10 cellular contexts compared by ENCODE assay signal in the genomic region with DNA sequence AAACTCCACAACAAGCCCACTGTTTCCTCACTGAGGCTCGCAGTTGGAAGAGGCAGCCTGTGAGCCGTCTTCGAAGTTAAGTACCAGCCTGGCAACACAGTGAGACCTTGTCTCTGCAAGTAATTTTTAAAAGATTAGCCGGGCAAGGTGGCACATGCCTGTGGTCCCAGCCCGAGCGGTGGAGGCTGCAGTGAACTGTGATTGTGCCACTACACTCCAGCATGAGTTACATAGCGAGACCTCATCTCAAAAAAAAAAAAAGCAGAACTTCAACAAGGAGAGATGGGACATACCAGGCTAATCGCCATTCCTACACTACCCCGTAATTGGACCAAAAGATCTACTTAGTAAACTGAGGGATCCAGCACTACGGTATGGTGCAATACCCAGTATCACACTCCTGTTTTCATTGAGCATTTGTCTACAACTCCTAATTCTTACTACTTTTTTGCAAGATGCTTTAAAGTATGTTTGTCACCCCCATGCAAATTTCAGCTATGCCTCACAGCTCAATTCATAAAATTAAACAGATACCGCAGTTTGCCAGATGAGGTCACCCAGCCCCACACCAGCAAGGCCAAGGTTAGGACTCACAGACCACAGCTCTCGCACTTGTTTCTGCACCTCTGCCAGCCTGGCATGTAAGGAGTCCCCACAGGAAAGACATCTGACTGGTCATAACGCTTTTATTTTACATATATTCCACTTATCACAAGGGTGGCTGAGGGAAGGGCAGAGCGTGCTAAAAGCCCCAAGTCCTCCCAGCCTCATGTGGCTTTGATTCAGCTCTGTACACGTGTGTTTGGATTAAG. TPM values are rescaled to one million over a fixed set of nuclear protein-coding genes. Genes with fewer than 3 reads are reported as not detected.
DNase-seq lines count a peak whose midpoint lies in the region; ATAC-seq and TF ChIP-seq lines count a peak whose summit lies in the region.
"Had no signal": no experiment of that assay in that cellular context is flagged by ENCODE, and none has a peak within 500 bp of the region (broad histone marks: within the 10 kb centered on the region; RNA-seq: fewer than 3 reads in every experiment).

No MANE protein-coding gene starts in this region.

- peaks cover 23 to 60% (median 54%) of the 10 kb centered on the region in 4 donors for H3K36me3 ChIP-seq in stomach

- no peaks in the 10 kb centered on the region for H3K27me3 ChIP-seq in stomach

- H3K4me3 Mint-ChIP-seq in T-helper 17 cell, result no peak overlapping the region

- intact Hi-C loops in stomach (cut with DNase I; ENCODE audit: low total_unique reads), result loop anchor here (5.0 kb wide), 1 partner anchor 501 kb away; no protein-coding TSS in a partner anchor

- TF ChIP-seq CTCF in stomach (IDR thresholded peaks at IDR 0.05), result no peak

- H3K4me1 Mint-ChIP-seq in T-helper 17 cell, result peaks cover 9% of the 10 kb centered on the region

- no peak for TF ChIP-seq EP300 in stomach (IDR thresholded peaks at IDR 0.05)

- peaks cover 0 to 6% (median 2%) of the 10 kb centered on the region in 4 donors for H3K4me1 ChIP-seq in stomach

- H3K27me3 Mint-ChIP-seq in T-helper 17 cell, result no peaks in the 10 kb centered on the region

- H3K27ac Mint-ChIP-seq in T-helper 17 cell, result peak overlapping the region; percentile 21

- DNase-seq in D341Med (ENCODE audit: low spot score) (peak; percentile 37), T-helper 17 cell (no peak), GOT3 (lab: John Stamatoyannopoulos, UW) (no peak), T1000 (lab: John Stamatoyannopoulos, UW) (no peak), stomach (no peak)
- DNase-seq: dermis blood vessel endothelial cell; stimulated activated naive CD4-positive, alpha-beta T cell had no signal

- peak; percentile 72 for ATAC-seq in GM19025 (IDR thresholded peaks at IDR 0.05; ENCODE audit: low read depth, unreplicated experiment)
- peak; percentile 49 for ATAC-seq in HG02938 (IDR thresholded peaks at IDR 0.05; ENCODE audit: unreplicated experiment)
- no peak for ATAC-seq in T-helper 17 cell
- ATAC-seq in GM21717 (IDR thresholded peaks at IDR 0.05; ENCODE audit: unreplicated experiment), result no peak

- H3K9me3 ChIP-seq in T-helper 17 cell (ENCODE audit: control insufficient read depth, low read length, poor library complexity, severe bottlenecking), result no peaks in the 10 kb centered on the region
- peaks cover 0 to 5% (median 2%) of the 10 kb centered on the region in 4 donors for H3K9me3 ChIP-seq in stomach

- H3K36me3 Mint-ChIP-seq in T-helper 17 cell (ENCODE audit: low read depth), result peaks cover 4% of the 10 kb centered on the region

- no peak overlapping the region for H3K27ac ChIP-seq in stomach

- 74 to 80% (median 77%) methylated on average over 15 of the region's 15 CpGs for WGBS in stomach, 5 donors

- no peak overlapping the region for H3K4me3 ChIP-seq in stomach

- no peak for TF ChIP-seq POLR2A in stomach (IDR thresholded peaks at IDR 0.05)

RNA-seq across cellular contexts. Expression of gene SDE2, which starts 21.0 kb away (rescaled TPM):
- total RNA-seq in T-helper 17 cell, result 10 to 100 TPM; 31.7 to 37.6 TPM
- total RNA-seq in stomach, result 10 to 100 TPM in 2 of 5 donors, 1 to 10 TPM in 3; 4.0 to 40.2 (median 9.0) TPM
- 1 to 10 TPM; 4.9 to 7.6 (median 7.6) TPM for polyA plus RNA-seq in stomach

RNA-seq across cellular contexts. Expression of gene LEFTY2, which starts 37.1 kb away (rescaled TPM):
- total RNA-seq in T-helper 17 cell (not detected), stomach (100 to 1,000 TPM in 1 of 5 donors, under 1 TPM in 1, not detected in 3; 0.18 to 138 TPM)
- under 1 TPM in 1 of 3 donors, not detected in 2; 0.13 TPM for polyA plus RNA-seq in stomach

RNA-seq across cellular contexts. Expression of gene PYCR2, which starts 54.1 kb away (rescaled TPM):
- total RNA-seq in T-helper 17 cell, result 10 to 100 TPM; 48.1 to 53.7 TPM
- 10 to 100 TPM; 20.1 to 42.9 (median 21.8) TPM for total RNA-seq in stomach
- 10 to 100 TPM; 39.0 to 59.4 (median 39.9) TPM for polyA plus RNA-seq in stomach

Comparison
In these comparisons a context has a peak if more than half of its experiments do, and no peak if none do; other contexts are left out.
1. ATAC-seq: peak in GM19025 (single experiment) and HG02938 (single experiment); none in T-helper 17 cell (single experiment) and GM21717 (single experiment).